In genomic region chr3:49668414-49668797, GRCh38 we compare ENCODE assay signal across 13 cellular contexts. TPM values are rescaled to one million over a fixed set of nuclear protein-coding genes. Genes with fewer than 3 reads are reported as not detected.
DNase-seq lines count a peak whose midpoint lies in the region; ATAC-seq lines count a peak whose summit lies in the region.
"Had no signal": no experiment of that assay in that cellular context is flagged by ENCODE, and none has a peak within 500 bp of the region (broad histone marks: within the 10 kb centered on the region; RNA-seq: fewer than 3 reads in every experiment).

No MANE protein-coding gene starts in this region.

- ATAC-seq in stimulated activated effector memory CD8-positive, alpha-beta T cell treated with anti-CD3 and anti-CD28 coated beads, Interleukin-12 subunit alpha, Interleukin-12 subunit beta, amount 100 ng/mL, for 72 hours, result no peak
- ATAC-seq in HG02588 (IDR thresholded peaks at IDR 0.05; ENCODE audit: unreplicated experiment) (no peak), GM21786 (IDR thresholded peaks at IDR 0.05; ENCODE audit: unreplicated experiment) (no peak), HG03280 (IDR thresholded peaks at IDR 0.05; ENCODE audit: unreplicated experiment) (no peak)
- ATAC-seq: activated naive CD4-positive, alpha-beta T cell treated with anti-CD3 and anti-CD28 coated beads, Interleukin-2, amount 50 U/mL, for 72 hours had no signal

- DNase-seq in NCI-H82 (lab: John Stamatoyannopoulos, UW) (peak; percentile 2), NCI-H82 treated with DMSO at 0.1 percent for 48 hours (lab: John Stamatoyannopoulos, UW; ENCODE audit: unreplicated experiment) (no peak), SK-MEL-5 (ENCODE audit: low read depth, low spot score) (peak; percentile 33), islet precursor cell (peak; percentile 70)
- no peak for DNase-seq in stimulated activated effector memory CD8-positive, alpha-beta T cell treated with anti-CD3 and anti-CD28 coated beads, Interleukin-12 subunit alpha, Interleukin-12 subunit beta, amount 100 ng/mL, for 72 hours (ENCODE audit: low spot score in 2 of 2)
- DNase-seq: DMS79 treated with DMSO at 0.1 percent for 48 hours, NCI-H2107, transverse colon had no signal

- no peak overlapping the region for H3K27ac Mint-ChIP-seq in stimulated activated effector memory CD8-positive, alpha-beta T cell treated with anti-CD3 and anti-CD28 coated beads, Interleukin-12 subunit alpha, Interleukin-12 subunit beta, amount 100 ng/mL, for 72 hours
- H3K27ac Mint-ChIP-seq: activated naive CD4-positive, alpha-beta T cell treated with anti-CD3 and anti-CD28 coated beads, Interleukin-2, amount 50 U/mL, for 72 hours had no signal

- H3K9me3 Mint-ChIP-seq in stimulated activated effector memory CD8-positive, alpha-beta T cell treated with anti-CD3 and anti-CD28 coated beads, Interleukin-12 subunit alpha, Interleukin-12 subunit beta, amount 100 ng/mL, for 72 hours, result no peaks in the 10 kb centered on the region
- H3K9me3 Mint-ChIP-seq: activated naive CD4-positive, alpha-beta T cell treated with anti-CD3 and anti-CD28 coated beads, Interleukin-2, amount 50 U/mL, for 72 hours had no signal

- no peak overlapping the region for H3K4me3 Mint-ChIP-seq in stimulated activated effector memory CD8-positive, alpha-beta T cell treated with anti-CD3 and anti-CD28 coated beads, Interleukin-12 subunit alpha, Interleukin-12 subunit beta, amount 100 ng/mL, for 72 hours

- H3K36me3 Mint-ChIP-seq in stimulated activated effector memory CD8-positive, alpha-beta T cell treated with anti-CD3 and anti-CD28 coated beads, Interleukin-12 subunit alpha, Interleukin-12 subunit beta, amount 100 ng/mL, for 72 hours, result peaks cover 2% of the 10 kb centered on the region
- H3K36me3 Mint-ChIP-seq: activated naive CD4-positive, alpha-beta T cell treated with anti-CD3 and anti-CD28 coated beads, Interleukin-2, amount 50 U/mL, for 72 hours had no signal

- H3K4me1 Mint-ChIP-seq in stimulated activated effector memory CD8-positive, alpha-beta T cell treated with anti-CD3 and anti-CD28 coated beads, Interleukin-12 subunit alpha, Interleukin-12 subunit beta, amount 100 ng/mL, for 72 hours, result peaks cover 13% of the 10 kb centered on the region

- in situ Hi-C loops in SK-MEL-5 (cut with HindIII; ENCODE audit: low pct_unique_long_range_greater_than_20kb, low sequenced_read_pairs), result no loop called here

RNA-seq across cellular contexts. Expression of gene APEH, which starts 5.7 kb away (rescaled TPM):
- 231 and 246 TPM in 2 replicates for total RNA-seq in SK-MEL-5 (2014; rRNA removed; shearing (Covaris generic))
- 225 and 264 TPM in 2 replicates for polyA plus RNA-seq in SK-MEL-5 (2015; cell fraction: cytosol; rRNA removed)
- polyA plus RNA-seq in SK-MEL-5 (2015; cell fraction: nucleus; rRNA removed), result 319 and 330 TPM in 2 replicates

RNA-seq across cellular contexts. Expression of gene MST1, which starts 20.9 kb away (rescaled TPM):
- 4.3 and 5.4 TPM in 2 replicates for total RNA-seq in SK-MEL-5 (2014; rRNA removed; shearing (Covaris generic))
- 1.4 and 2.9 TPM in 2 replicates for polyA plus RNA-seq in SK-MEL-5 (2015; cell fraction: cytosol; rRNA removed)
- polyA plus RNA-seq in SK-MEL-5 (2015; cell fraction: nucleus; rRNA removed), result 169 and 191 TPM in 2 replicates

RNA-seq across cellular contexts. Expression of gene RNF123, which starts 21.0 kb away (rescaled TPM):
- 33.5 and 34.2 TPM in 2 replicates for total RNA-seq in SK-MEL-5 (2014; rRNA removed; shearing (Covaris generic))
- polyA plus RNA-seq in SK-MEL-5 (2015; cell fraction: cytosol; rRNA removed), result 76.9 and 94.6 TPM in 2 replicates
- polyA plus RNA-seq in SK-MEL-5 (2015; cell fraction: nucleus; rRNA removed), result 152 and 186 TPM in 2 replicates

RNA-seq across cellular contexts. Expression of gene AMIGO3, which starts 51.1 kb away (rescaled TPM):
- total RNA-seq in SK-MEL-5 (2014; rRNA removed; shearing (Covaris generic)), result 0.32 and 0.34 TPM in 2 replicates
- 1.1 and 2.0 TPM in 2 replicates for polyA plus RNA-seq in SK-MEL-5 (2015; cell fraction: cytosol; rRNA removed)
- polyA plus RNA-seq in SK-MEL-5 (2015; cell fraction: nucleus; rRNA removed), result 6.6 and 13.3 TPM in 2 replicates
- total RNA-seq: activated naive CD4-positive, alpha-beta T cell treated with anti-CD3 and anti-CD28 coated beads, Interleukin-2, amount 50 U/mL, for 72 hours had no signal
- polyA plus RNA-seq: fibroblast of lung had no signal

RNA-seq across cellular contexts. Expression of gene GMPPB, which starts 55.3 kb away (rescaled TPM):
- 24.3 and 24.6 TPM in 2 replicates for total RNA-seq in SK-MEL-5 (2014; rRNA removed; shearing (Covaris generic))
- 22.7 and 24.4 TPM in 2 replicates for polyA plus RNA-seq in SK-MEL-5 (2015; cell fraction: cytosol; rRNA removed)
- 47.2 and 55.8 TPM in 2 replicates for polyA plus RNA-seq in SK-MEL-5 (2015; cell fraction: nucleus; rRNA removed)

Comparison
In these comparisons a context has a peak if more than half of its experiments do, and no peak if none do; other contexts are left out.
1. DNase-seq: peak in NCI-H82 (single experiment), SK-MEL-5 (single experiment) and islet precursor cell (single experiment); none in NCI-H82 treated with DMSO at 0.1 percent for 48 hours (single experiment) and stimulated activated effector memory CD8-positive, alpha-beta T cell treated with anti-CD3 and anti-CD28 coated beads, Interleukin-12 subunit alpha, Interleukin-12 subunit beta, amount 100 ng/mL, for 72 hours (0 of 2).